Comparison of ENCODE assay signal across 8 cellular contexts in the genomic region with DNA sequence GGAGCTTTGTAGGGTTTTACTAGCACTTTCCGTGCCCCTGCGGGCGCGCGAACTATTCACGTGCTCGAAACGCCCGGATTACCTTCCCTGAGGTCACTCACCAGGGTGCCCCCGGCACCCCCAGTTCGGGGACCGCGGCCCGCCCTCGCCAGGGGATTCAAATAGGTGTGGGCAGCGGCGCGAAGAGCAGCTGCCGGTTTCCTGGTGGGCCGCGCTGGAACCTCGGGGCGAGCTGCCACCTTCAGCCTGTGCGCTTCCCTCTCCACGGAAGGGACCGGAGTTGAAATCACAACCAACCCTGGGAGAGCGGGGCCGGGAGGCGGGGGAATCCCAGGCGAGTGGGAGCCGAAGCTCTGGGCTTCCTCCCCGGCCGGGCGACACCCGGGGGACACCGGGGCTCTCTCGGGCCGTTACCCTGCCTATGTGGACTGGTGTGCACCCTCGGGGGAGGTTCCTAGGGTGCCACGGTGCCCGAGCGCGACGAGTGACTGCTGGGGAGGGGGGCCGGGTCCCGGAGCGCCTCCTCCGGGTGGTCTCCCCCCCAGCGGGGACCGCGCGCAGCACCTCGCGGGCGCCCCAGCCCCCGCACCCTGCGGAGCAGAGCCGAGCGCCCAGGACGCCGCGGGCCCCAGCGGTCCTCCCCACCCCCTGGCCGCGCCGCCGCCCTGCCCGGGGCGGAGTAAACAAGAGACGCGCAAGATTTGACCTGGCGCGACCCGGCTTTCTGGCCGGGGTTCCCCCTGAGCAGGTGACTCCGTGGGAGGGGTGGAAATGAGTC. TPM values are rescaled to one million over a fixed set of nuclear protein-coding genes. Genes with fewer than 3 reads are reported as not detected.
DNase-seq lines count a peak whose midpoint lies in the region; ATAC-seq and TF ChIP-seq lines count a peak whose summit lies in the region.

No MANE protein-coding gene starts in this region.

- no peaks in the 10 kb centered on the region for H3K27me3 ChIP-seq in BLaER1 treated with 17β-estradiol and CSF1 and Interleukin-3, amounts not matched to agents 10 nM and 100 nM
- H3K27me3 ChIP-seq in SU-DHL-6 (ENCODE audit: low read length) (no peaks in the 10 kb centered on the region), heart left ventricle (no peaks in the 10 kb centered on the region)

- H3K4me1 ChIP-seq in BLaER1 treated with 17β-estradiol and CSF1 and Interleukin-3, amounts not matched to agents 10 nM and 100 nM, result peaks cover 24 to 40% (median 28%) of the 10 kb centered on the region in 10 experiments
- H3K4me1 ChIP-seq in heart left ventricle, result peaks cover 0 to 35% (median 15%) of the 10 kb centered on the region in 12 donors

- H3F3A ChIP-seq in SU-DHL-6 (ENCODE audit: insufficient read depth), result peaks cover 41% of the 10 kb centered on the region

- H2AFZ ChIP-seq in SU-DHL-6 (ENCODE audit: low read depth, low read length, severe bottlenecking), result peak overlapping the region; percentile 89

- peak overlapping the region; percentile 75 to 98 (median 94) for H3K4me2 ChIP-seq in BLaER1 treated with 17β-estradiol and CSF1 and Interleukin-3, amounts not matched to agents 10 nM and 100 nM
- peak overlapping the region; percentile 86 for H3K4me2 ChIP-seq in SU-DHL-6 (ENCODE audit: low read depth, low read length, poor library complexity, severe bottlenecking)

- WGBS in heart left ventricle, 4 donors, result 0 to 1% (median 0%) methylated on average over 20 to 76 of the region's 76 CpGs

- intact Hi-C loops in heart left ventricle (cut with DNase I), result loop anchor here (1.0 to 10.0 kb wide), 23 partner anchors 20 to 275 kb away; partner anchors contain the start of gene AIG1 (in 4 of the 10)
- intact Hi-C loops in posterior cingulate gyrus (cut with DNase I), result loop anchor here (1.0 to 2.0 kb wide), 2 partner anchors 102 to 114 kb away; partner anchors contain the start of gene AIG1

- H4K20me1 ChIP-seq in BLaER1 treated with 17β-estradiol and CSF1 and Interleukin-3, amounts not matched to agents 10 nM and 100 nM, result peaks cover 0 to 14% (median 0%) of the 10 kb centered on the region in 11 experiments; a peak in 3 of 22 replicates
- no peaks in the 10 kb centered on the region for H4K20me1 ChIP-seq in SU-DHL-6 (ENCODE audit: low read depth, low read length)

- H3K9me2 ChIP-seq in SU-DHL-6 (replicated peaks; ENCODE audit: insufficient read depth, low read length), result no peaks in the 10 kb centered on the region

- H3K9ac ChIP-seq in BLaER1 treated with 17β-estradiol and CSF1 and Interleukin-3, amounts not matched to agents 10 nM and 100 nM, result peak overlapping the region; percentile 87 to 100 (median 96)
- H3K9ac ChIP-seq in SU-DHL-6 (ENCODE audit: low read length), result peak overlapping the region; percentile 87

- peak overlapping the region; percentile 82 to 95 (median 92) for H3K4me3 ChIP-seq in BLaER1 treated with 17β-estradiol and CSF1 and Interleukin-3, amounts not matched to agents 10 nM and 100 nM
- H3K4me3 ChIP-seq in SU-DHL-6 (ENCODE audit: insufficient read depth, low read length, poor library complexity, severe bottlenecking) (peak overlapping the region; percentile 89), heart left ventricle (peak overlapping the region; percentile 72 to 99 (median 93))

- peak in 1 of 2 donors; percentile 81 for TF ChIP-seq POLR2A in heart left ventricle (IDR thresholded peaks at IDR 0.05)

- H3K27ac ChIP-seq in BLaER1 treated with 17β-estradiol and CSF1 and Interleukin-3, amounts not matched to agents 10 nM and 100 nM, result peak overlapping the region; percentile 86 to 99 (median 96)
- H3K27ac ChIP-seq in SU-DHL-6 (ENCODE audit: low read depth, low read length), result peak overlapping the region; percentile 95
- peak overlapping the region; percentile 94 to 100 (median 99) for H3K27ac ChIP-seq in heart left ventricle

- TF ChIP-seq CTCF in SU-DHL-6 (IDR thresholded peaks at IDR 0.05; ENCODE audit: insufficient read depth, low read length, poor library complexity, severe bottlenecking) (no peak), heart left ventricle (IDR thresholded peaks at IDR 0.05) (peak in 1 of 12 donors; percentile 6)

- H3K79me2 ChIP-seq in SU-DHL-6 (ENCODE audit: insufficient read depth, low read length), result peaks cover 14% of the 10 kb centered on the region

- peak; percentile 59 for DNase-seq in GM19240 (ENCODE audit: insufficient read length, low spot score)
- DNase-seq in activated naive CD8-positive, alpha-beta T cell treated with anti-CD3 and anti-CD28 coated beads, Interleukin-2, amount 50 U/mL, for 16 hours (ENCODE audit: low read depth, low spot score), result peak; percentile 34
- DNase-seq in heart left ventricle, result peak; percentile 90 to 91 (median 90)
- peak; percentile 36 to 93 (median 52) for DNase-seq in posterior cingulate gyrus
- DNase-seq in ureter (ENCODE audit: low spot score), result peak; percentile 82

- no peaks in the 10 kb centered on the region for H3K36me3 ChIP-seq in BLaER1 treated with 17β-estradiol and CSF1 and Interleukin-3, amounts not matched to agents 10 nM and 100 nM
- no peaks in the 10 kb centered on the region for H3K36me3 ChIP-seq in SU-DHL-6 (ENCODE audit: low read length)
- H3K36me3 ChIP-seq in heart left ventricle, result no peaks in the 10 kb centered on the region

- ATAC-seq in HG03432 (IDR thresholded peaks at IDR 0.05; ENCODE audit: unreplicated experiment) (peak; percentile 62), heart left ventricle (peak; percentile 44 to 68 (median 66))

- H3K9me3 ChIP-seq in BLaER1 treated with 17β-estradiol and CSF1 and Interleukin-3, amounts not matched to agents 10 nM and 100 nM (replicated peaks in 1 of 11), result no peaks in the 10 kb centered on the region
- H3K9me3 ChIP-seq in SU-DHL-6 (ENCODE audit: insufficient read depth, low read length), result no peaks in the 10 kb centered on the region
- H3K9me3 ChIP-seq in heart left ventricle, result no peaks in the 10 kb centered on the region

RNA-seq across cellular contexts. Expression of gene HIVEP2, which starts 2.1 kb away (rescaled TPM):
- total RNA-seq in heart left ventricle, result 10 to 100 TPM; 11.6 to 31.2 (median 20.6) TPM
- 1 to 10 TPM; 2.7 to 6.3 TPM for polyA plus RNA-seq in heart left ventricle
- total RNA-seq in ureter, result 29.0 TPM

Comparison
In these comparisons a context has a peak if more than half of its experiments do, and no peak if none do; other contexts are left out.
1. Peak in every context shown above with its lines: DNase-seq, ATAC-seq, H3K4me3 ChIP-seq and H3K27ac ChIP-seq.
2. DNase-seq: peak in every context shown above with its lines; median percentile 90 in heart left ventricle; 82 in ureter; 59 in GM19240; 52 in posterior cingulate gyrus; 34 in activated naive CD8-positive, alpha-beta T cell treated with anti-CD3 and anti-CD28 coated beads, Interleukin-2, amount 50 U/mL, for 16 hours.